In genomic region chr19:4376991-4377781, GRCh38 we compare ENCODE assay signal across 10 cellular contexts. TPM values are rescaled to one million over a fixed set of nuclear protein-coding genes. Genes with fewer than 3 reads are reported as not detected.
DNase-seq lines count a peak whose midpoint lies in the region; ATAC-seq, FAIRE-seq and TF ChIP-seq lines count a peak whose summit lies in the region.
"Had no signal": no experiment of that assay in that cellular context is flagged by ENCODE, and none has a peak within 500 bp of the region (broad histone marks: within the 10 kb centered on the region; RNA-seq: fewer than 3 reads in every experiment).

No MANE protein-coding gene starts in this region.

- H3K36me3 Mint-ChIP-seq in Caco-2 (ENCODE audit: insufficient read depth, unreplicated experiment) = peaks cover 51% of the 10 kb centered on the region

- no peaks in the 10 kb centered on the region for H3K27me3 Mint-ChIP-seq in Caco-2 (ENCODE audit: insufficient read depth, unreplicated experiment)

- no peaks in the 10 kb centered on the region for H3K9me3 Mint-ChIP-seq in Caco-2 (ENCODE audit: unreplicated experiment)

- H3K9ac ChIP-seq in trophoblast cell (ENCODE audit: low read length) = no peak overlapping the region

- POLR2A ChIA-PET in Caco-2 (lab: Charles Lee) = interaction anchor here (1.4 to 2.7 kb wide), 2 partner anchors 17 to 25 kb away, joined by 10 to 27 read pairs; partner anchors contain the start of gene CHAF1A

- WGBS in trophoblast cell (ENCODE audit: extremely low coverage, insufficient coverage, insufficient read length) = no CpG with 5 or more reads among the region's 23 CpGs

- peaks cover 23% of the 10 kb centered on the region for H3K79me2 ChIP-seq in trophoblast cell (ENCODE audit: control insufficient read depth, insufficient read depth, low read length, poor library complexity)

- BruUV-seq in Caco-2 (replicated peaks; lab: Mats Ljungman, UMichigan) = no TSS peak

- H2BK5ac ChIP-seq in trophoblast cell (ENCODE audit: low read depth, low read length, poor library complexity) = no peak overlapping the region

- H3K4me1 Mint-ChIP-seq in Caco-2 (ENCODE audit: low read depth, unreplicated experiment) = peaks cover 17% of the 10 kb centered on the region

- no peak for TF ChIP-seq CTCF in Caco-2 (IDR thresholded peaks at IDR 0.05; ENCODE audit: insufficient read depth in 1 of 2, low read depth in 1 of 2, low read length in 1 of 2, severe bottlenecking in 1 of 2, unreplicated experiment in 1 of 2)

- H2AK5ac ChIP-seq in trophoblast cell (ENCODE audit: low read length) = no peak overlapping the region

- H2BK120ac ChIP-seq in trophoblast cell (ENCODE audit: insufficient read depth, low read length, poor library complexity) = no peak overlapping the region

- H3K9me3 ChIP-seq in Caco-2 (no peaks in the 10 kb centered on the region), trophoblast cell (ENCODE audit: insufficient read depth, low read depth, low read length) (peaks cover 3% of the 10 kb centered on the region)
- no peaks in the 10 kb centered on the region for H3K9me3 ChIP-seq in effector memory CD4-positive, alpha-beta T cell (ENCODE audit: control insufficient read depth, low read length)

- no peak overlapping the region for H3K4ac ChIP-seq in trophoblast cell (ENCODE audit: low read depth, low read length)

- no peak for FAIRE-seq in frontal cortex (lab: Jason Lieb, UNC)
- FAIRE-seq: HTR-8/SVneo had no signal

- H3K4me1 ChIP-seq in Caco-2 (peaks cover 40% of the 10 kb centered on the region), trophoblast cell (ENCODE audit: control insufficient read depth in 1 of 2, insufficient read depth in 2 of 2, low read length in 2 of 2) (peaks cover 50 to 53% of the 10 kb centered on the region in 2 experiments)
- H3K4me1 ChIP-seq in effector memory CD4-positive, alpha-beta T cell (ENCODE audit: control insufficient read depth, insufficient read depth, low read length, poor library complexity, severe bottlenecking) = peaks cover 55% of the 10 kb centered on the region

- peaks cover 34% of the 10 kb centered on the region for H3K79me1 ChIP-seq in trophoblast cell (ENCODE audit: low read length)

- no peak for ATAC-seq in GM21360 (IDR thresholded peaks at IDR 0.05; ENCODE audit: unreplicated experiment)

- H3K36me3 ChIP-seq in Caco-2 (ENCODE audit: control insufficient read depth, insufficient read depth, low read length) (no peaks in the 10 kb centered on the region), trophoblast cell (ENCODE audit: control insufficient read depth in 1 of 2, insufficient read depth in 2 of 2, low read length in 2 of 2) (peaks cover 7 to 17% of the 10 kb centered on the region in 2 experiments)
- H3K36me3 ChIP-seq in effector memory CD4-positive, alpha-beta T cell (ENCODE audit: control insufficient read depth, insufficient read depth, low read length) = no peaks in the 10 kb centered on the region

- no peak overlapping the region for H4K8ac ChIP-seq in trophoblast cell (ENCODE audit: low read depth, low read length)

- no peak overlapping the region for H2BK12ac ChIP-seq in trophoblast cell (ENCODE audit: low read length)

- H3K18ac ChIP-seq in trophoblast cell (ENCODE audit: low read length) = peak overlapping the region; percentile 39

- H3K14ac ChIP-seq in trophoblast cell (ENCODE audit: low read length) = no peak overlapping the region

- H2AFZ ChIP-seq in trophoblast cell (ENCODE audit: insufficient read depth, low read length, poor library complexity) = no peak overlapping the region

- no peak overlapping the region for H4K91ac ChIP-seq in trophoblast cell (ENCODE audit: low read depth, low read length)

- no peak overlapping the region for H3K23ac ChIP-seq in trophoblast cell (ENCODE audit: low read length)

- peak overlapping the region; percentile 4 for H3K27ac ChIP-seq in effector memory CD4-positive, alpha-beta T cell (ENCODE audit: insufficient read depth, low read length, poor library complexity, severe bottlenecking)
- no peak overlapping the region for H3K27ac ChIP-seq in trophoblast cell (ENCODE audit: low read depth, low read length)

- H3K4me3 ChIP-seq in Caco-2 (ENCODE audit: low read depth, low read length) (no peak overlapping the region), trophoblast cell (ENCODE audit: low read depth, low read length) (no peak overlapping the region)
- no peak overlapping the region for H3K4me3 ChIP-seq in effector memory CD4-positive, alpha-beta T cell (ENCODE audit: insufficient read depth, low read depth, low read length, poor library complexity, severe bottlenecking)

- H3K4me3 Mint-ChIP-seq in Caco-2 (ENCODE audit: unreplicated experiment) = no peak overlapping the region

- H3K4me2 ChIP-seq in trophoblast cell (ENCODE audit: low read length) = no peak overlapping the region

- CTCF ChIA-PET in Caco-2 (lab: Charles Lee) = no interaction called here

- no peak overlapping the region for H4K12ac ChIP-seq in trophoblast cell (ENCODE audit: low read depth, low read length)

- H3K27me3 ChIP-seq in Caco-2 (replicated peaks; ENCODE audit: control insufficient read depth, insufficient read depth, low read length) = no peaks in the 10 kb centered on the region
- H3K27me3 ChIP-seq in effector memory CD4-positive, alpha-beta T cell (replicated peaks; ENCODE audit: control insufficient read depth, insufficient read depth, low read length, poor library complexity, severe bottlenecking) = no peaks in the 10 kb centered on the region
- H3K27me3 ChIP-seq in trophoblast cell (ENCODE audit: insufficient read depth, low read length) = no peaks in the 10 kb centered on the region

- DNase-seq in Caco-2 (no peak), LoVo (ENCODE audit: low spot score) (peak; percentile 75), trophoblast cell (no peak), frontal cortex (ENCODE audit: low spot score in 2 of 2) (no peak), NOMO-1 treated with DMSO at 0.1 percent for 48 hours (lab: John Stamatoyannopoulos, UW; ENCODE audit: unreplicated experiment) (no peak), NCI-H187 treated with DMSO at 0.1 percent for 48 hours (lab: John Stamatoyannopoulos, UW) (no peak)
- no peak for DNase-seq in effector memory CD4-positive, alpha-beta T cell
- DNase-seq: stimulated activated CD4-positive, alpha-beta T cell treated with anti-CD3 and anti-CD28 coated beads, Interleukin-4, amount 100 ng/mL, for 1 hour had no signal

- intact Hi-C loops in Caco-2 (cut with micrococcal nuclease; ENCODE audit: unreplicated experiment) = no loop called here

- peak overlapping the region; percentile 93 for H3K27ac Mint-ChIP-seq in Caco-2 (ENCODE audit: unreplicated experiment)

RNA-seq across cellular contexts. Expression of gene SH3GL1, which starts 23.2 kb away (rescaled TPM):
- 91.3 and 91.5 TPM in 2 replicates for total RNA-seq in Caco-2 (2022)
- 134 and 142 TPM in 2 replicates for polyA plus RNA-seq in trophoblast cell (2013)
- total RNA-seq in frontal cortex = 17.5 TPM

RNA-seq across cellular contexts. Expression of gene CHAF1A, which starts 25.3 kb away (rescaled TPM):
- total RNA-seq in Caco-2 (2022) (53.9 and 63.1 TPM in 2 replicates), frontal cortex (11.8 TPM)
- polyA plus RNA-seq in trophoblast cell (2013) = 27.6 and 28.9 TPM in 2 replicates

RNA-seq across cellular contexts. Expression of gene MPND, which starts 33.8 kb away (rescaled TPM):
- total RNA-seq in Caco-2 (2022) (34.9 and 35.7 TPM in 2 replicates), frontal cortex (18.8 TPM)
- 13.8 and 15.3 TPM in 2 replicates for polyA plus RNA-seq in trophoblast cell (2013)

RNA-seq across cellular contexts. Expression of gene STAP2, which starts 38.6 kb away (rescaled TPM):
- 70.7 and 71.6 TPM in 2 replicates for total RNA-seq in Caco-2 (2022)
- polyA plus RNA-seq in trophoblast cell (2013) = 41.8 and 46.1 TPM in 2 replicates
- 0.82 TPM for total RNA-seq in frontal cortex
